In the genomic region with DNA sequence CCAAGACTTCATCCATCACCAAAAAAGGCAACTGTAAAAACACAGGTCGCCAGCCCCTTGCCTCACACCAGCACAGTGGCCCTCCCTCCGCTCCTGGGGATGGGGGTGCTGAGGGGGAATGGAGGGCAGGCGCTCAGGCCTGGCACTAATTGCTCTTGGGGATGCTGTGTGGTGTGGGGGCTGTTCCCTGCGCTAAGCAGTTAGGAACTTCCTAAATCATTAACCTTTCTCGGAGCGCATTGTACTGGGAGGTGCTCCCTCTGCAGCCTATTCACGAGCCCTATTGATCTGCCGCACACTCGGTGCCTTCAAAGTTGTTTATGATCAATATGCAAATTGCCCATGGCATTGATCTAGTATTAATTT, we compare ENCODE assay signal across 11 cellular contexts.
A peak's percentile ranks its signal among the peaks of the same experiment; 100 is the strongest.
DNase-seq lines count a peak whose midpoint lies in the region; ATAC-seq, FAIRE-seq and TF ChIP-seq lines count a peak whose summit lies in the region.
"Had no signal": no experiment of that assay in that cellular context is flagged by ENCODE, and none has a peak within 500 bp of the region (broad histone marks: within the 10 kb centered on the region; RNA-seq: fewer than 3 reads in every experiment).

No MANE protein-coding gene starts in this region.

- no peak overlapping the region for H2BK12ac ChIP-seq in H1 (ENCODE audit: low read depth, low read length)

- H3K23me2 ChIP-seq in H1 (ENCODE audit: low read depth, low read length) = no peaks in the 10 kb centered on the region; the same call in 1 of the 2 replicates

- no peak for ATAC-seq in foreskin keratinocyte

- no peak overlapping the region for H4K8ac ChIP-seq in H1 (ENCODE audit: extremely low read depth, insufficient read depth, low read length)

- H3K4me2 ChIP-seq in H1 (ENCODE audit: insufficient read depth in 1 of 2, low read depth in 2 of 2, low read length in 2 of 2) (no peak overlapping the region), neural cell (ENCODE audit: low read length) (no peak overlapping the region)

- H3K4me3 ChIP-seq in breast epithelium (no peak overlapping the region), H1 (ENCODE audit: extremely low read depth in 1 of 4, insufficient read depth in 2 of 4, low read depth in 3 of 4, low read length in 4 of 4) (no peak overlapping the region), neural cell (ENCODE audit: low read length) (no peak overlapping the region)
- H3K4me3 ChIP-seq: skin epidermis had no signal

- H3K9ac ChIP-seq in H1 (replicated peaks in 1 of 4; ENCODE audit: extremely low read depth in 1 of 4, low read depth in 3 of 4, low read length in 3 of 4) = no peak overlapping the region
- no peak overlapping the region for H3K9ac ChIP-seq in neural cell (ENCODE audit: low read length)

- no peaks in the 10 kb centered on the region for H3K9me3 Mint-ChIP-seq in MCF 10A (ENCODE audit: unreplicated experiment)
- H3K9me3 Mint-ChIP-seq in type B pancreatic cell = no peaks in the 10 kb centered on the region

- H2BK120ac ChIP-seq in H1 (replicated peaks; ENCODE audit: low read depth, low read length) = no peak overlapping the region

- no peaks in the 10 kb centered on the region for H3K9me2 ChIP-seq in neural cell (ENCODE audit: insufficient read depth, low read length)

- H3K79me1 ChIP-seq in H1 (ENCODE audit: low read depth, low read length) = no peaks in the 10 kb centered on the region

- no peak overlapping the region for H3K18ac ChIP-seq in H1 (ENCODE audit: extremely low read depth, low read length)

- TF ChIP-seq CTCF in breast epithelium (IDR thresholded peaks at IDR 0.05) (no peak), MCF 10A (IDR thresholded peaks at IDR 0.05; ENCODE audit: unreplicated experiment) (no peak), H1 (IDR thresholded peaks at IDR 0.05; ENCODE audit: control extremely low read depth in 1 of 3, insufficient read depth in 1 of 3, low read depth in 1 of 3, low read length in 3 of 3) (no peak), neural cell (IDR thresholded peaks at IDR 0.05; ENCODE audit: poor library complexity, severe bottlenecking) (no peak), type B pancreatic cell (conservative IDR thresholded peaks at IDR 0.05) (no peak), foreskin keratinocyte (conservative IDR thresholded peaks at IDR 0.05) (no peak), GM20000 (IDR thresholded peaks at IDR 0.05; ENCODE audit: extremely low read depth, missing control alignments) (no peak)

- H2BK15ac ChIP-seq in H1 (ENCODE audit: low read length) = no peak overlapping the region

- no peak overlapping the region for H2AK5ac ChIP-seq in H1 (ENCODE audit: low read depth, low read length)

- H4K91ac ChIP-seq in H1 (replicated peaks; ENCODE audit: insufficient read length, low read length) = no peak overlapping the region

- no peak overlapping the region for H2BK20ac ChIP-seq in H1 (ENCODE audit: low read length)

- H3K36me3 ChIP-seq in breast epithelium (no peaks in the 10 kb centered on the region), H1 (ENCODE audit: control insufficient read depth in 2 of 4, insufficient read depth in 4 of 4, low read length in 3 of 4) (no peaks in the 10 kb centered on the region), neural cell (ENCODE audit: insufficient read depth, low read length) (no peaks in the 10 kb centered on the region)

- no peak overlapping the region for H3K14ac ChIP-seq in H1 (ENCODE audit: insufficient read length)

- no peak overlapping the region for H3K56ac ChIP-seq in H1 (replicated peaks; ENCODE audit: insufficient read length, low read depth, low read length)

- no peak overlapping the region for H3K4me3 Mint-ChIP-seq in MCF 10A (ENCODE audit: unreplicated experiment)
- H3K4me3 Mint-ChIP-seq in type B pancreatic cell = no peak overlapping the region

- H3K27ac Mint-ChIP-seq in MCF 10A (ENCODE audit: low read depth, unreplicated experiment) (no peak overlapping the region), type B pancreatic cell (peak overlapping the region; percentile 9)

- no peak for FAIRE-seq in H1 (lab: Jason Lieb, UNC)
- FAIRE-seq: TTC549 had no signal

- H3K36me3 Mint-ChIP-seq in MCF 10A (ENCODE audit: insufficient read depth, unreplicated experiment) (peaks cover 9% of the 10 kb centered on the region), type B pancreatic cell (peaks cover 11% of the 10 kb centered on the region)

- H4K5ac ChIP-seq in H1 (ENCODE audit: insufficient read length, low read depth, low read length) = no peak overlapping the region

- H3K27me3 ChIP-seq in breast epithelium (no peaks in the 10 kb centered on the region), H1 (replicated peaks in 1 of 4; ENCODE audit: control insufficient read depth in 3 of 4, extremely low read depth in 1 of 4, insufficient read depth in 3 of 4, low read length in 3 of 4) (no peaks in the 10 kb centered on the region), neural cell (ENCODE audit: insufficient read depth, low read depth, low read length) (no peaks in the 10 kb centered on the region), foreskin keratinocyte (no peaks in the 10 kb centered on the region)

- no peaks in the 10 kb centered on the region for H3K4me1 ChIP-seq in breast epithelium
- peaks cover 0 to 9% (median 3%) of the 10 kb centered on the region in 4 experiments; a peak in 3 of 7 replicates for H3K4me1 ChIP-seq in H1 (replicated peaks in 1 of 4; ENCODE audit: control insufficient read depth in 3 of 4, insufficient read depth in 4 of 4, low read length in 3 of 4)
- peaks cover 4% of the 10 kb centered on the region for H3K4me1 ChIP-seq in foreskin keratinocyte

- TF ChIP-seq POLR2A in breast epithelium (IDR thresholded peaks at IDR 0.05) (no peak), H1 (IDR thresholded peaks at IDR 0.05; ENCODE audit: control extremely low read depth in 1 of 2, low read depth in 2 of 2, low read length in 2 of 2) (no peak)

- H3F3A ChIP-seq in neural cell (ENCODE audit: insufficient read depth, low read length, poor library complexity, severe bottlenecking) = peaks cover 6% of the 10 kb centered on the region

- TF ChIP-seq RAD21 in H1 (IDR thresholded peaks at IDR 0.05 in 1 of 2, conservative IDR thresholded peaks at IDR 0.05 in 1 of 2; ENCODE audit: low read depth in 2 of 2, low read length in 2 of 2) (no peak), neural cell (conservative IDR thresholded peaks at IDR 0.05) (no peak)

- H3K4ac ChIP-seq in H1 (replicated peaks; ENCODE audit: insufficient read length, low read depth, low read length) = no peak overlapping the region

- no peak overlapping the region for H3K23ac ChIP-seq in H1 (ENCODE audit: insufficient read length)

- H4K20me1 ChIP-seq in H1 (replicated peaks in 1 of 2; ENCODE audit: control insufficient read depth in 1 of 2, insufficient read depth in 2 of 2, low read length in 2 of 2) (peaks cover 0 to 7% of the 10 kb centered on the region in 2 experiments), neural cell (ENCODE audit: insufficient read depth) (no peaks in the 10 kb centered on the region)

- H3K27ac ChIP-seq in breast epithelium = peak overlapping the region; percentile 62 to 81
- H3K27ac ChIP-seq in H1 (ENCODE audit: low read depth, low read length) = no peak overlapping the region
- H3K27ac ChIP-seq in neural cell (ENCODE audit: low read length) = peak overlapping the region; percentile 53
- no peak overlapping the region for H3K27ac ChIP-seq in foreskin keratinocyte

- TF ChIP-seq EP300 in H1 (IDR thresholded peaks at IDR 0.05; ENCODE audit: borderline replicate concordance in 1 of 2, low read depth in 2 of 2, low read length in 2 of 2) (no peak), neural cell (conservative IDR thresholded peaks at IDR 0.05; ENCODE audit: poor library complexity, severe bottlenecking) (no peak)

- CTCF ChIA-PET in MCF 10A (lab: Yijun Ruan, JAX) (interaction anchor here (0.6 to 1.2 kb wide), 2 partner anchors 16 to 355 kb away, joined by 4 to 12 read pairs; no protein-coding TSS in a partner anchor), H1 (lab: Charles Lee; ENCODE audit: partially characterized antibody) (interaction anchor here (0.7 to 25.5 kb wide), 23 partner anchors 7 to 652 kb away, joined by 3 to 376 read pairs (median 4); no protein-coding TSS in a partner anchor)

- H2BK5ac ChIP-seq in H1 (ENCODE audit: low read depth, low read length) = 0 out of 2 replicates have a peak overlapping the region, but pooled peaks have one; percentile 24

- no peaks in the 10 kb centered on the region for H3K9me3 ChIP-seq in breast epithelium
- no peaks in the 10 kb centered on the region for H3K9me3 ChIP-seq in H1 (ENCODE audit: insufficient read depth in 2 of 2, low read depth in 1 of 2, low read length in 1 of 2)
- no peaks in the 10 kb centered on the region for H3K9me3 ChIP-seq in neural cell (ENCODE audit: low read length)

- H3K4me1 Mint-ChIP-seq in MCF 10A (ENCODE audit: insufficient read depth, unreplicated experiment) (peaks cover 20% of the 10 kb centered on the region), type B pancreatic cell (ENCODE audit: unreplicated experiment) (peaks cover 55% of the 10 kb centered on the region)

- POLR2A ChIA-PET in MCF 10A (lab: Yijun Ruan, JAX) = no interaction called here
- POLR2A ChIA-PET in H1 (lab: Charles Lee; ENCODE audit: partially characterized antibody) = no interaction called here

- intact Hi-C loops in breast epithelium (cut with DNase I; ENCODE audit: low total_unique reads) = loop anchor here (1.0 kb wide), 1 partner anchor 31 kb away; no protein-coding TSS in a partner anchor
- intact Hi-C loops in MCF 10A (cut with micrococcal nuclease) = no loop called here

- no peaks in the 10 kb centered on the region for H3K27me3 Mint-ChIP-seq in MCF 10A (ENCODE audit: insufficient read depth, unreplicated experiment)
- H3K27me3 Mint-ChIP-seq in type B pancreatic cell = no peaks in the 10 kb centered on the region

- H2AFZ ChIP-seq in H1 (ENCODE audit: low read length) = no peak overlapping the region
- no peak overlapping the region for H2AFZ ChIP-seq in neural cell (ENCODE audit: low read depth, low read length)

- 82% methylated on average over 9 of the region's 9 CpGs; no CpG with 5 or more reads in 1 of the 2 experiments for WGBS in H1 (ENCODE audit: extremely low coverage in 1 of 2, insufficient coverage in 1 of 2, insufficient read length in 1 of 2, insufficient replicate concordance in 2 of 2, low coverage in 1 of 2, low lambda C conversion rate in 2 of 2, missing lambda C conversion rate in 1 of 2), 2 experiments

- BruUV-seq in MCF 10A (replicated peaks; lab: Mats Ljungman, UMichigan) = no TSS peak

- no peak for DNase-seq in breast epithelium (ENCODE audit: low spot score in 2 of 2)
- DNase-seq in MCF 10A (ENCODE audit: unreplicated experiment) = no peak
- DNase-seq in H1 (ENCODE audit: low read depth in 1 of 2, low spot score in 2 of 2) = no peak
- no peak for DNase-seq in type B pancreatic cell (ENCODE audit: extremely low spot score, unreplicated experiment)
- no peak for DNase-seq in foreskin keratinocyte
- DNase-seq in GM20000 (ENCODE audit: low spot score) = no peak
- DNase-seq in NCI-H146 (lab: John Stamatoyannopoulos, UW) = no peak
- DNase-seq: NCI-H1048 had no signal

- H3K79me2 ChIP-seq in H1 (ENCODE audit: control insufficient read depth in 1 of 2, insufficient read depth in 2 of 2, low read length in 2 of 2) = no peaks in the 10 kb centered on the region
- peaks cover 89% of the 10 kb centered on the region for H3K79me2 ChIP-seq in neural cell (replicated peaks; ENCODE audit: insufficient read depth, low read length)

TF ChIP-seq in neural cell, 6 proteins besides CTCF, POLR2A, EP300 and RAD21:
- no peak for TF ChIP-seq SMC3 (conservative IDR thresholded peaks at IDR 0.05; ENCODE audit: poor library complexity)

Comparison
In these comparisons a context has a peak if more than half of its experiments do, and no peak if none do; other contexts are left out.
1. H3K27ac ChIP-seq: peak in breast epithelium (2 of 2) and neural cell (single experiment); none in H1 (single experiment) and foreskin keratinocyte (single experiment).